In the genomic region with DNA sequence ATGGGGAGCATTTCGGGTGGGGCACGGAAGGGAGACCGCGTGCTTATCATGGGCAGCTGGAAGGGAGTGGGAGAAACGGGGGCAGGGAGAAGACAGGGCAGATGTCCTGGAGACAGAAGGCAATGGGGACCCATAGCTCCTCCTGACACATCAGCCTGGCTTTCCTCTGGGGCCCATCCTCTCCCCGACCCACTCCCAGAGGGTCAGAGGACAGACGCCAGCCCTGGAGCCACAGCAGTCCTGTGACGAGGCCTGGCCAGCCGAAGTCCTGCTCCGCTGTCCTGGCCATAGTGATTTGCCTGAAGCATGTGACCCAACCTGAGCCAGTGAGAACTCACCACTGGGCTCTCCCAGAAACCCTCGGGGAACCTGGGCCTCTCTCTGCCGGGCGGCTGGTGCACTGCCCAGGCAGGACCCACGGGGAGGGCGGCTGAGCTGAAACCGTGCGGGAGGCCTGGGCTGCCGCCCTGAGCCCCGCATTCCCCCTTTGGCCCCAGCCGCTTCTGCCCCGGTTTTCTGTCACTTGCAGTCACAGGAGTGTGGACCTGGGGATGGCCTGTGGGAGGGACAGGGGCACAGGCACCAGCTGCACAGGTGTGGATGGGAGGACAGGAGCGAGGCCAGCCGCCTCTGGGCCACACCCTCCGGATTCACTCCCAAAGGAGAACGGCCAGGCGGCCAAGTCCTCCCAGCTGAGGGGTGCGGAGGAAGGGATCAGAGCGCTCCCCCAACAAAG, we compare ENCODE assay signal across 1 cellular context.
TF ChIP-seq lines count a peak whose summit lies in the region.

No MANE protein-coding gene starts in this region.

TF ChIP-seq in IMR-90, 13 proteins besides CTCF, POLR2A, EP300 and RAD21:
- TF ChIP-seq RFX5 (IDR thresholded peaks at IDR 0.05; ENCODE audit: low read depth, low read length), result no peak
- no peak for TF ChIP-seq SMC3 (IDR thresholded peaks at IDR 0.05; ENCODE audit: low read depth, low read length)
- no peak for TF ChIP-seq CHD1 (IDR thresholded peaks at IDR 0.05; ENCODE audit: low read depth, low read length)
- TF ChIP-seq, protein P1, sequence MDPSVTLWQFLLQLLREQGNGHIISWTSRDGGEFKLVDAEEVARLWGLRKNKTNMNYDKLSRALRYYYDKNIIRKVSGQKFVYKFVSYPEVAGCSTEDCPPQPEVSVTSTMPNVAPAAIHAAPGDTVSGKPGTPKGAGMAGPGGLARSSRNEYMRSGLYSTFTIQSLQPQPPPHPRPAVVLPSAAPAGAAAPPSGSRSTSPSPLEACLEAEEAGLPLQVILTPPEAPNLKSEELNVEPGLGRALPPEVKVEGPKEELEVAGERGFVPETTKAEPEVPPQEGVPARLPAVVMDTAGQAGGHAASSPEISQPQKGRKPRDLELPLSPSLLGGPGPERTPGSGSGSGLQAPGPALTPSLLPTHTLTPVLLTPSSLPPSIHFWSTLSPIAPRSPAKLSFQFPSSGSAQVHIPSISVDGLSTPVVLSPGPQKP (IDR thresholded peaks at IDR 0.05; ENCODE audit: borderline replicate concordance, low read depth, low read length), result no peak
- no peak for TF ChIP-seq RCOR1 (IDR thresholded peaks at IDR 0.05; ENCODE audit: insufficient replicate concordance, low read length)
- TF ChIP-seq NFE2L2 (IDR thresholded peaks at IDR 0.05; ENCODE audit: low read depth, low read length), result no peak
- TF ChIP-seq FOS (IDR thresholded peaks at IDR 0.05; ENCODE audit: low read depth, low read length), result no peak
- TF ChIP-seq MAZ (IDR thresholded peaks at IDR 0.05; ENCODE audit: borderline replicate concordance, low read depth, low read length), result no peak
- no peak for TF ChIP-seq BHLHE40 (IDR thresholded peaks at IDR 0.05; ENCODE audit: low read depth, low read length)
- TF ChIP-seq MAFK (IDR thresholded peaks at IDR 0.05; ENCODE audit: low read depth, low read length), result no peak
- TF ChIP-seq, protein P2, sequence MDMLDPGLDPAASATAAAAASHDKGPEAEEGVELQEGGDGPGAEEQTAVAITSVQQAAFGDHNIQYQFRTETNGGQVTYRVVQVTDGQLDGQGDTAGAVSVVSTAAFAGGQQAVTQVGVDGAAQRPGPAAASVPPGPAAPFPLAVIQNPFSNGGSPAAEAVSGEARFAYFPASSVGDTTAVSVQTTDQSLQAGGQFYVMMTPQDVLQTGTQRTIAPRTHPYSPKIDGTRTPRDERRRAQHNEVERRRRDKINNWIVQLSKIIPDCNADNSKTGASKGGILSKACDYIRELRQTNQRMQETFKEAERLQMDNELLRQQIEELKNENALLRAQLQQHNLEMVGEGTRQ (IDR thresholded peaks at IDR 0.05; ENCODE audit: low read depth, low read length), result no peak
- no peak for TF ChIP-seq MXI1 (IDR thresholded peaks at IDR 0.05; ENCODE audit: borderline replicate concordance, low read depth, low read length)
TF ChIP-seq in IMR-90: peak in this region for 0.
